ENCODE assay signal across 16 cellular contexts in genomic region chrX:126137899-126138298, GRCh38. TPM values are rescaled to one million over a fixed set of nuclear protein-coding genes. Genes with fewer than 3 reads are reported as not detected.
DNase-seq lines count a peak whose midpoint lies in the region; ATAC-seq, FAIRE-seq and TF ChIP-seq lines count a peak whose summit lies in the region.
"Had no signal": no experiment of that assay in that cellular context is flagged by ENCODE, and none has a peak within 500 bp of the region (broad histone marks: within the 10 kb centered on the region; RNA-seq: fewer than 3 reads in every experiment).

No MANE protein-coding gene starts in this region.

- no peak for FAIRE-seq in frontal cortex (lab: Jason Lieb, UNC)

- H3K9me2 ChIP-seq in SU-DHL-6 (replicated peaks; ENCODE audit: insufficient read depth, low read length): no peaks in the 10 kb centered on the region

- no peaks in the 10 kb centered on the region for H3K27me3 ChIP-seq in SU-DHL-6 (ENCODE audit: low read length)

- H3K4me3 Mint-ChIP-seq in neural crest cell: no peak overlapping the region
- no peak overlapping the region for H3K4me3 Mint-ChIP-seq in T-helper 17 cell
- H3K4me3 Mint-ChIP-seq: activated naive CD8-positive, alpha-beta T cell treated with anti-CD3 and anti-CD28 coated beads, Interleukin-2, amount 50 U/mL, for 24 hours; dendritic cell treated with granulocyte-macrophage colony-stimulating factor and Interleukin-4, amounts not matched to agents 40 ng/mL and 50 ng/mL, for 4 days; naive thymus-derived CD4-positive, alpha-beta T cell had no signal

- H3K4me2 ChIP-seq in SU-DHL-6 (ENCODE audit: low read depth, low read length, poor library complexity, severe bottlenecking): no peak overlapping the region

- no peak for ATAC-seq in T-helper 17 cell
- ATAC-seq: activated naive CD8-positive, alpha-beta T cell treated with anti-CD3 and anti-CD28 coated beads, Interleukin-2, amount 50 U/mL, for 24 hours; naive thymus-derived CD4-positive, alpha-beta T cell had no signal

- no peaks in the 10 kb centered on the region for H3K36me3 ChIP-seq in SU-DHL-6 (ENCODE audit: low read length)

- H3K4me1 Mint-ChIP-seq in neural crest cell (no peaks in the 10 kb centered on the region), T-helper 17 cell (no peaks in the 10 kb centered on the region)
- H3K4me1 Mint-ChIP-seq: activated naive CD8-positive, alpha-beta T cell treated with anti-CD3 and anti-CD28 coated beads, Interleukin-2, amount 50 U/mL, for 24 hours; naive thymus-derived CD4-positive, alpha-beta T cell had no signal

- H3K4me3 ChIP-seq in SU-DHL-6 (ENCODE audit: insufficient read depth, low read length, poor library complexity, severe bottlenecking): no peak overlapping the region

- H4K20me1 ChIP-seq in SU-DHL-6 (ENCODE audit: low read depth, low read length): no peaks in the 10 kb centered on the region

- H3K9me3 ChIP-seq in SU-DHL-6 (ENCODE audit: insufficient read depth, low read length): no peaks in the 10 kb centered on the region
- no peaks in the 10 kb centered on the region for H3K9me3 ChIP-seq in T-helper 17 cell (ENCODE audit: control insufficient read depth, low read length, poor library complexity, severe bottlenecking)

- no peaks in the 10 kb centered on the region for H3F3A ChIP-seq in SU-DHL-6 (ENCODE audit: insufficient read depth)

- H3K27ac Mint-ChIP-seq in neural crest cell (ENCODE audit: unreplicated experiment): no peak overlapping the region
- no peak overlapping the region for H3K27ac Mint-ChIP-seq in T-helper 17 cell
- H3K27ac Mint-ChIP-seq: activated naive CD8-positive, alpha-beta T cell treated with anti-CD3 and anti-CD28 coated beads, Interleukin-2, amount 50 U/mL, for 24 hours; dendritic cell treated with granulocyte-macrophage colony-stimulating factor and Interleukin-4, amounts not matched to agents 40 ng/mL and 50 ng/mL, for 4 days; naive thymus-derived CD4-positive, alpha-beta T cell had no signal

- no peaks in the 10 kb centered on the region for H3K79me2 ChIP-seq in SU-DHL-6 (ENCODE audit: insufficient read depth, low read length)

- H3K27me3 Mint-ChIP-seq in neural crest cell (ENCODE audit: low read depth) (no peaks in the 10 kb centered on the region), T-helper 17 cell (no peaks in the 10 kb centered on the region)
- H3K27me3 Mint-ChIP-seq: activated naive CD8-positive, alpha-beta T cell treated with anti-CD3 and anti-CD28 coated beads, Interleukin-2, amount 50 U/mL, for 24 hours; dendritic cell treated with granulocyte-macrophage colony-stimulating factor and Interleukin-4, amounts not matched to agents 40 ng/mL and 50 ng/mL, for 4 days; naive thymus-derived CD4-positive, alpha-beta T cell had no signal

- peak overlapping the region; percentile 27 for H2AFZ ChIP-seq in SU-DHL-6 (ENCODE audit: low read depth, low read length, severe bottlenecking)

- peak; percentile 24 for TF ChIP-seq CTCF in SU-DHL-6 (IDR thresholded peaks at IDR 0.05; ENCODE audit: insufficient read depth, low read length, poor library complexity, severe bottlenecking)
- peak; percentile 53 for TF ChIP-seq CTCF in neural crest cell (conservative IDR thresholded peaks at IDR 0.05)

- peak; percentile 2 for DNase-seq in NCI-H510A treated with DMSO at 0.1 percent for 48 hours (lab: John Stamatoyannopoulos, UW)
- DNase-seq in NCI-H510A (lab: John Stamatoyannopoulos, UW): no peak
- DNase-seq in HK-2 (ENCODE audit: unreplicated experiment): peak; percentile 17
- no peak for DNase-seq in neural crest cell (ENCODE audit: low read depth, low spot score)
- no peak for DNase-seq in T-helper 17 cell
- no peak for DNase-seq in frontal cortex (ENCODE audit: low spot score in 2 of 2)
- no peak for DNase-seq in Ammon's horn (ENCODE audit: low spot score)
- DNase-seq: activated CD4-positive, alpha-beta T cell treated with anti-CD3 and anti-CD28 coated beads, Interleukin-2, amount 50 U/mL, for 48 hours; activated naive CD8-positive, alpha-beta T cell treated with anti-CD3 and anti-CD28 coated beads, Interleukin-2, amount 50 U/mL, for 24 hours; GF-D8; hippocampal formation; naive thymus-derived CD4-positive, alpha-beta T cell; NCI-H1105; SHP77 had no signal

- peaks cover 6% of the 10 kb centered on the region for H3K9me3 Mint-ChIP-seq in neural crest cell
- H3K9me3 Mint-ChIP-seq: activated naive CD8-positive, alpha-beta T cell treated with anti-CD3 and anti-CD28 coated beads, Interleukin-2, amount 50 U/mL, for 24 hours; dendritic cell treated with granulocyte-macrophage colony-stimulating factor and Interleukin-4, amounts not matched to agents 40 ng/mL and 50 ng/mL, for 4 days had no signal

- H3K9ac ChIP-seq in SU-DHL-6 (ENCODE audit: low read length): no peak overlapping the region

- H3K36me3 Mint-ChIP-seq in neural crest cell (ENCODE audit: low read depth): no peaks in the 10 kb centered on the region
- H3K36me3 Mint-ChIP-seq in T-helper 17 cell (ENCODE audit: low read depth): no peaks in the 10 kb centered on the region
- H3K36me3 Mint-ChIP-seq: naive thymus-derived CD4-positive, alpha-beta T cell had no signal

- no peak overlapping the region for H3K27ac ChIP-seq in SU-DHL-6 (ENCODE audit: low read depth, low read length)

RNA-seq across cellular contexts. Expression of gene DCAF12L2, which starts 28.2 kb away (rescaled TPM):
- total RNA-seq in neural crest cell: 2.9 and 3.3 TPM in 2 replicates
- total RNA-seq in T-helper 17 cell: not detected
- 7.7 TPM for total RNA-seq in frontal cortex
- total RNA-seq: naive thymus-derived CD4-positive, alpha-beta T cell had no signal

Comparison
In these comparisons a context has a peak if more than half of its experiments do, and no peak if none do; other contexts are left out.
1. DNase-seq: peak in NCI-H510A treated with DMSO at 0.1 percent for 48 hours (single experiment) and HK-2 (single experiment); none in NCI-H510A (single experiment), neural crest cell (single experiment), T-helper 17 cell (0 of 3), frontal cortex (0 of 2) and Ammon's horn (single experiment).